In the genomic region with DNA sequence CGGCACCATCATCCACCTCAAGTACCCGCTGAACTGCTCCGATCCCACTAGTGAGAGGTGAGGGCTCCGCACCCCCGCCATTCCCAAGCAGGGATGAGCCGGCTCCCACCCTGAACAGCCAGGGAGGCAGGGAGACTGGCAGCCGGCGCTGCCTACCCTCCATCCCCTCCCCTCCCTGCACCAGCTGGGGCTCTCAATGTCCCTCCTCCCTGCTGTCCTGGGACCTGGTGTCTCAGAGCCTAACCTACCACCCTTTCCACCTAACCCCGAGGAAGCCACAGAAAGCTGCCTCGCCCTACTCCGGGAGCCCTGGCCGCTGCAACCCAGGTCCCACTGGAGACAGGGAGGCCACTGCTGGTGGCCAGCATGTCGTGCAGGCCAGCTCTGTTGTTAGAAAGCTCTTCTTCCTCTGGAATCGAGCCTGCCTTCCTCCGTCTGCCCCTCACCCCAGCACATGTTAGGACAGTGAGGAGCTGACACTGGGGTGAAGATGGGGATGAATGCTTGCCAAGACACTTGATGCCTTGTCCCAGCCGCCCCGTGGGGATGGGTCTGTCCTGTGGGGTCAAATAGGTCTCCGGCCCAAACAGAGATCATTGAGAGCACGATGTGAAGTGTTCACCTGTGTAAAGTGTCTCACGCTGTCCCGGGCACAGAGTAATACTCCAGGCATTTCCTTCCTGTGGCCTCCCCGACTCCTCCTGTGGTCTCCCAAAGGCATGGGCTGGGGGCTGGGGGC, we compare ENCODE assay signal across 12 cellular contexts. TPM values are rescaled to one million over a fixed set of nuclear protein-coding genes. Genes with fewer than 3 reads are reported as not detected.
A peak's percentile ranks its signal among the peaks of the same experiment; 100 is the strongest.
DNase-seq lines count a peak whose midpoint lies in the region; TF ChIP-seq lines count a peak whose summit lies in the region.
"Had no signal": no experiment of that assay in that cellular context is flagged by ENCODE, and none has a peak within 500 bp of the region (broad histone marks: within the 10 kb centered on the region; RNA-seq: fewer than 3 reads in every experiment).

No MANE protein-coding gene starts in this region.

- POLR2A ChIA-PET in A673 (lab: Charles Lee; ENCODE audit: low non-redundant PET): no interaction called here

- CTCF ChIA-PET in A673 (lab: Charles Lee): no interaction called here

- no peak for TF ChIP-seq POLR2A in adrenal gland (IDR thresholded peaks at IDR 0.05)

- peak overlapping the region; percentile 82 for H3K27ac ChIP-seq in A673 (ENCODE audit: low read depth, low read length, poor library complexity, severe bottlenecking)
- H3K27ac ChIP-seq in H9 (ENCODE audit: insufficient read length, low read depth, low read length): no peak overlapping the region
- peak overlapping the region in 3 of 5 donors; percentile 7 to 83 (median 68) for H3K27ac ChIP-seq in adrenal gland
- peak overlapping the region; percentile 79 to 91 for H3K27ac ChIP-seq in mucosa of rectum (ENCODE audit: low read depth in 2 of 2, low read length in 2 of 2)

- H3K27ac Mint-ChIP-seq in H9: peak overlapping the region in 2 of 3 experiments; percentile 39 to 55; a peak in 1 of 7 replicates

- no peak overlapping the region for H3K4me2 ChIP-seq in H9 (ENCODE audit: insufficient read depth, insufficient read length, low read length)

- H3K9ac ChIP-seq in H9 (ENCODE audit: extremely low read depth, insufficient read length, low read length) (no peak overlapping the region), mucosa of rectum (ENCODE audit: low read depth in 1 of 2, low read length in 2 of 2) (peak overlapping the region; percentile 67 to 72)

- no peak overlapping the region for H3K18ac ChIP-seq in H9 (ENCODE audit: insufficient read length, low read depth, low read length)

- H4K20me1 ChIP-seq in H9 (ENCODE audit: control insufficient read depth, insufficient read depth, insufficient read length): peaks cover 2% of the 10 kb centered on the region

- no peak overlapping the region for H4K8ac ChIP-seq in H9 (replicated peaks; ENCODE audit: insufficient read length, low read depth, low read length)

- H2AFZ ChIP-seq in H9 (ENCODE audit: low read length): no peak overlapping the region

- no peak overlapping the region for H2BK20ac ChIP-seq in H9 (ENCODE audit: low read depth, low read length, poor library complexity, severe bottlenecking)

- H4K91ac ChIP-seq in H9 (ENCODE audit: insufficient read length, low read depth, low read length): no peak overlapping the region

- peaks cover 16 to 26% of the 10 kb centered on the region in 2 experiments for H3K4me1 Mint-ChIP-seq in H9

- no peak overlapping the region for H2BK15ac ChIP-seq in H9 (ENCODE audit: low read depth, low read length)

- no peak overlapping the region for H2BK120ac ChIP-seq in H9 (ENCODE audit: low read depth, low read length, poor library complexity, severe bottlenecking)

- H3K27me3 ChIP-seq in A673 (replicated peaks; ENCODE audit: insufficient read depth, low read depth, low read length, poor library complexity) (no peaks in the 10 kb centered on the region), H9 (ENCODE audit: insufficient read depth, low read length) (no peaks in the 10 kb centered on the region), adrenal gland (no peaks in the 10 kb centered on the region), mucosa of rectum (ENCODE audit: control insufficient read depth in 2 of 2, insufficient read depth in 2 of 2, low read length in 2 of 2) (no peaks in the 10 kb centered on the region)

- H3K27me3 Mint-ChIP-seq in H9 (ENCODE audit: low read depth): no peaks in the 10 kb centered on the region; the same call in 1 of the 2 replicates

- H3K14ac ChIP-seq in H9 (ENCODE audit: insufficient read depth, low read length): no peak overlapping the region; the same call in 1 of the 2 replicates

- peaks cover 0 to 9% (median 3%) of the 10 kb centered on the region in 3 experiments; a peak in 4 of 7 replicates for H3K36me3 Mint-ChIP-seq in H9 (ENCODE audit: insufficient read depth in 1 of 3, low read depth in 3 of 3)

- peaks cover 13% of the 10 kb centered on the region for H3K4me1 ChIP-seq in A673 (ENCODE audit: insufficient read depth, low read length, poor library complexity, severe bottlenecking)
- peaks cover 2% of the 10 kb centered on the region; the same call in 1 of the 2 replicates for H3K4me1 ChIP-seq in H9 (ENCODE audit: insufficient read depth, low read length)
- peaks cover 10 to 24% of the 10 kb centered on the region in 2 donors for H3K4me1 ChIP-seq in adrenal gland (replicated peaks in 1 of 2)
- peaks cover 24 to 41% of the 10 kb centered on the region in 2 donors for H3K4me1 ChIP-seq in mucosa of rectum (ENCODE audit: control insufficient read depth in 2 of 2, insufficient read depth in 2 of 2, low read length in 2 of 2)
- H3K4me1 ChIP-seq: Caco-2 had no signal

- H2AK5ac ChIP-seq in H9 (ENCODE audit: insufficient read length, low read length): no peak overlapping the region

- no peak overlapping the region for H3T11ph ChIP-seq in H9 (ENCODE audit: low read length)

- no peaks in the 10 kb centered on the region for H3K9me3 Mint-ChIP-seq in H9

- no peak overlapping the region for H2BK5ac ChIP-seq in H9 (ENCODE audit: insufficient read length, low read length)

- H4K5ac ChIP-seq in H9 (ENCODE audit: insufficient read length, low read depth, low read length): no peak overlapping the region

- no peaks in the 10 kb centered on the region for H3K79me2 ChIP-seq in H9 (ENCODE audit: insufficient read depth, low read length)

- H3K4me3 Mint-ChIP-seq in H9: no peak overlapping the region; a peak in 1 of 5 replicates

- DNase-seq in A673 (ENCODE audit: low spot score): no peak
- no peak for DNase-seq in H9
- peak in 2 of 7 donors; percentile 1 to 15 for DNase-seq in adrenal gland
- DNase-seq in NCI-H82 (lab: John Stamatoyannopoulos, UW): no peak
- DNase-seq in kidney tubule cell (ENCODE audit: low spot score): no peak
- DNase-seq in NCI-H510A treated with DMSO at 0.1 percent for 48 hours (lab: John Stamatoyannopoulos, UW): no peak
- DNase-seq in D341Med (ENCODE audit: low spot score): no peak
- DNase-seq: Caco-2, H7 had no signal

- no peak overlapping the region for H3K56ac ChIP-seq in H9 (ENCODE audit: insufficient read length, low read depth, low read length)

- H3K4ac ChIP-seq in H9 (ENCODE audit: low read depth, low read length): no peak overlapping the region

- H3K23me2 ChIP-seq in H9 (ENCODE audit: insufficient read length, low read depth, low read length, poor library complexity, severe bottlenecking): no peaks in the 10 kb centered on the region

- H3K9me3 ChIP-seq in A673 (ENCODE audit: low read depth, low read length, poor library complexity, severe bottlenecking) (no peaks in the 10 kb centered on the region), H9 (ENCODE audit: control insufficient read depth, low read depth, low read length) (no peaks in the 10 kb centered on the region), adrenal gland (replicated peaks in 1 of 3) (no peaks in the 10 kb centered on the region), mucosa of rectum (ENCODE audit: control insufficient read depth in 2 of 2, low read length in 2 of 2) (no peaks in the 10 kb centered on the region)
- H3K9me3 ChIP-seq: Caco-2 had no signal

- intact Hi-C loops in A673 (cut with micrococcal nuclease; ENCODE audit: unreplicated experiment): no loop called here
- intact Hi-C loops in adrenal gland (cut with DNase I): loop anchor here (10.0 kb wide), 2 partner anchors 77 to 163 kb away; a partner anchor contains a TSS

- no peaks in the 10 kb centered on the region for H3K79me1 ChIP-seq in H9 (ENCODE audit: insufficient read depth, low read depth, low read length, poor library complexity, severe bottlenecking)

- H3K23ac ChIP-seq in H9 (ENCODE audit: insufficient read length, low read depth, low read length): no peak overlapping the region

- no TSS peak for BruUV-seq in A673 (replicated peaks; lab: Mats Ljungman, UMichigan)

- no CpG with 5 or more reads among the region's 22 CpGs for WGBS in H9 (ENCODE audit: extremely low coverage, insufficient read length, low lambda C conversion rate)
- 68 to 75% (median 70%) methylated on average over 4 to 22 of the region's 22 CpGs for WGBS in adrenal gland, 4 donors

- H3K4me3 ChIP-seq in A673 (ENCODE audit: low read depth, low read length, poor library complexity, severe bottlenecking) (no peak overlapping the region), adrenal gland (peak overlapping the region in 1 of 4 donors; percentile 33), mucosa of rectum (ENCODE audit: low read length in 2 of 2) (peak overlapping the region; percentile 62 to 76)

- TF ChIP-seq CTCF in A673 (conservative IDR thresholded peaks at IDR 0.05; ENCODE audit: low read depth, low read length) (no peak), H9 (conservative IDR thresholded peaks at IDR 0.05) (no peak), adrenal gland (IDR thresholded peaks at IDR 0.05) (no peak)

- H3K36me3 ChIP-seq in A673 (ENCODE audit: insufficient read depth, low read length, poor library complexity, severe bottlenecking) (no peaks in the 10 kb centered on the region), adrenal gland (replicated peaks in 1 of 2) (no peaks in the 10 kb centered on the region), mucosa of rectum (ENCODE audit: control insufficient read depth in 2 of 2, insufficient read depth in 2 of 2, low read length in 2 of 2) (peaks cover 7 to 28% of the 10 kb centered on the region in 2 donors)

- no peak overlapping the region for H2BK12ac ChIP-seq in H9 (ENCODE audit: insufficient read length, low read depth, low read length)

RNA-seq across cellular contexts. Expression of a gene that starts 1.1 kb away (rescaled TPM):
- total RNA-seq in A673 (2021) (2.3 and 3.3 TPM in 2 replicates), H9 (2021) (18.2 and 19.8 TPM in 2 replicates), adrenal gland (10 to 100 TPM; 24.5 to 86.2 (median 63.5) TPM)
- 100 to 1,000 TPM in 2 of 3 donors, 10 to 100 TPM in 1; 36.2 to 204 (median 127) TPM for polyA plus RNA-seq in adrenal gland
- total RNA-seq: LHCN-M2 had no signal

RNA-seq across cellular contexts. Expression of a gene that starts 8.5 kb away (rescaled TPM):
- 226 and 260 TPM in 2 replicates for total RNA-seq in A673 (2021)
- total RNA-seq in H9 (2021): 195 TPM in 2 replicates
- total RNA-seq in adrenal gland: 100 to 1,000 TPM; 152 to 505 (median 289) TPM
- polyA plus RNA-seq in adrenal gland: 100 to 1,000 TPM in 2 of 3 donors, 10 to 100 TPM in 1; 58.4 to 335 (median 271) TPM

RNA-seq across cellular contexts. Expression of a gene that starts 8.7 kb away (rescaled TPM):
- total RNA-seq in A673 (2021) (not detected in 2 replicates), H9 (2021) (not detected in 2 replicates), adrenal gland (not detected)
- polyA plus RNA-seq in adrenal gland: not detected
- total RNA-seq: Caco-2, H7, left colon, LHCN-M2 had no signal

RNA-seq across cellular contexts. Expression of a gene that starts 18.2 kb away (rescaled TPM):
- total RNA-seq in A673 (2021): 340 and 351 TPM in 2 replicates
- 370 and 383 TPM in 2 replicates for total RNA-seq in H9 (2021)
- total RNA-seq in adrenal gland: 100 to 1,000 TPM; 158 to 344 (median 227) TPM
- polyA plus RNA-seq in adrenal gland: 100 to 1,000 TPM; 128 to 222 (median 131) TPM

RNA-seq across cellular contexts. Expression of a gene that starts 18.4 kb away (rescaled TPM):
- total RNA-seq in A673 (2021) (83.0 and 92.3 TPM in 2 replicates), H9 (2021) (62.7 and 67.4 TPM in 2 replicates), adrenal gland (10 to 100 TPM; 21.9 to 54.4 (median 39.2) TPM)
- 10 to 100 TPM; 14.2 to 43.1 (median 15.6) TPM for polyA plus RNA-seq in adrenal gland
